19 cellular contexts compared by ENCODE assay signal in genomic region chr18:55869547-55869946, GRCh38.
DNase-seq lines count a peak whose midpoint lies in the region; ATAC-seq and TF ChIP-seq lines count a peak whose summit lies in the region.
"Had no signal": no experiment of that assay in that cellular context is flagged by ENCODE, and none has a peak within 500 bp of the region (broad histone marks: within the 10 kb centered on the region; RNA-seq: fewer than 3 reads in every experiment).

No MANE protein-coding gene starts in this region.

- no peak overlapping the region for H3K9ac ChIP-seq in PC-3 (ENCODE audit: low read length)

- H3K27me3 ChIP-seq in PC-3 (ENCODE audit: low read length) (no peaks in the 10 kb centered on the region), gastrocnemius medialis (peaks cover 5 to 7% (median 7%) of the 10 kb centered on the region in 3 donors)
- H3K27me3 ChIP-seq: tibial artery had no signal

- H3K79me2 ChIP-seq in PC-3 (ENCODE audit: low read length) = no peaks in the 10 kb centered on the region

- H3K4me1 ChIP-seq in PC-3 (ENCODE audit: insufficient read depth, low read length) (peaks cover 20% of the 10 kb centered on the region), gastrocnemius medialis (peaks cover 3 to 5% of the 10 kb centered on the region in 2 donors)
- H3K4me1 ChIP-seq: Caco-2 had no signal

- no peaks in the 10 kb centered on the region for H3K9me2 ChIP-seq in PC-3 (replicated peaks; ENCODE audit: low read length)

- no peaks in the 10 kb centered on the region for H3F3A ChIP-seq in PC-3 (ENCODE audit: low read length, unreplicated experiment)

- H3K9me3 ChIP-seq in PC-3 (ENCODE audit: low read length) (no peaks in the 10 kb centered on the region), gastrocnemius medialis (no peaks in the 10 kb centered on the region)
- H3K9me3 ChIP-seq: Caco-2, tibial artery had no signal

- no peak for TF ChIP-seq POLR2A in gastrocnemius medialis (IDR thresholded peaks at IDR 0.05)

- H3K27ac ChIP-seq in PC-3 (ENCODE audit: low read length) (peak overlapping the region; percentile 38), gastrocnemius medialis (peak overlapping the region in 2 of 4 donors; percentile 7 to 49)
- H3K27ac ChIP-seq: tibial artery had no signal

- POLR2A ChIA-PET in PC-3 (lab: Charles Lee; ENCODE audit: unreplicated experiment) (no interaction called here), HEK293T (lab: Yijun Ruan, JAX) (no interaction called here)

- no peaks in the 10 kb centered on the region for H4K20me1 ChIP-seq in PC-3 (ENCODE audit: low read length)

- H3K36me3 ChIP-seq in PC-3 (ENCODE audit: low read depth, low read length) (no peaks in the 10 kb centered on the region), gastrocnemius medialis (no peaks in the 10 kb centered on the region)
- H3K36me3 ChIP-seq: tibial artery had no signal

- DNase-seq in EH (ENCODE audit: low read depth) (peak; percentile 75), PC-3 (no peak), fibroblast of the aortic adventitia (ENCODE audit: low read depth) (peak; percentile 37), gastrocnemius medialis (no peak), HEK293T (ENCODE audit: extremely low spot score) (no peak)
- DNase-seq: activated effector memory CD4-positive, alpha-beta T cell treated with anti-CD3 and anti-CD28 coated beads, Interleukin-2, amount 50 U/mL, for 16 hours; activated naive CD8-positive, alpha-beta T cell treated with anti-CD3 and anti-CD28 coated beads, Interleukin-2, amount 10 ng/mL, durations not matched to agents 7 days and 5 days; C1 segment of cervical spinal cord; Caco-2; cerebellar nuclear complex; DMS79 treated with DMSO at 0.1 percent for 48 hours; Kasumi-1; NCI-H146; NCI-H510A; posterior cingulate gyrus; stimulated activated naive CD8-positive, alpha-beta T cell treated with anti-CD3 and anti-CD28 coated beads, Interleukin-15, amount 100 ng/mL, for 72 hours had no signal

- CTCF ChIA-PET in PC-3 (lab: Charles Lee) = interaction anchor here (0.6 to 0.9 kb wide), 2 partner anchors 12 to 80 kb away, joined by 6 to 9 read pairs; no protein-coding TSS in a partner anchor
- CTCF ChIA-PET in HEK293T (lab: Yijun Ruan, JAX) = no interaction called here

- H2AFZ ChIP-seq in PC-3 (ENCODE audit: low read length) = peak overlapping the region; percentile 8; the same call in 1 of the 2 replicates

- BruUV-seq in PC-3 (replicated peaks; lab: Mats Ljungman, UMichigan) = no TSS peak

- no peak for ATAC-seq in PC-3
- peak; percentile 52 to 53 for ATAC-seq in gastrocnemius medialis
- ATAC-seq in GM21390 (IDR thresholded peaks at IDR 0.05; ENCODE audit: unreplicated experiment) = no peak
- no peak for ATAC-seq in GM21576 (IDR thresholded peaks at IDR 0.05; ENCODE audit: unreplicated experiment)
- ATAC-seq: stimulated activated naive CD8-positive, alpha-beta T cell treated with anti-CD3 and anti-CD28 coated beads, Interleukin-15, amount 100 ng/mL, for 72 hours had no signal

- no peak overlapping the region for H3K4me2 ChIP-seq in PC-3 (ENCODE audit: low read length)

- intact Hi-C loops in PC-3 (cut with micrococcal nuclease) (no loop called here), gastrocnemius medialis (cut with DNase I; ENCODE audit: low total_unique reads) (loop anchor here (10.0 kb wide), 3 partner anchors 285 to 705 kb away; partner anchors contain the start of gene TCF4)

- TF ChIP-seq CTCF in PC-3 (conservative IDR thresholded peaks at IDR 0.05; ENCODE audit: low read depth, low read length) (no peak), fibroblast of the aortic adventitia (IDR thresholded peaks at IDR 0.05; ENCODE audit: insufficient read depth, low read length) (no peak), gastrocnemius medialis (IDR thresholded peaks at IDR 0.05 in 4 of 5, conservative IDR thresholded peaks at IDR 0.05 in 1 of 5) (no peak)

- H3K4me3 ChIP-seq in PC-3 (ENCODE audit: low read length) (no peak overlapping the region), fibroblast of the aortic adventitia (ENCODE audit: low read depth, low read length) (no peak overlapping the region), gastrocnemius medialis (no peak overlapping the region)
- H3K4me3 ChIP-seq: tibial artery had no signal

- in situ Hi-C loops in gastrocnemius medialis (cut with MboI; ENCODE audit: low sequenced_read_pairs in 4 of 4) = loop anchor here in 1 of 4 donors (10.0 kb wide), 1 partner anchor 455 kb away; no protein-coding TSS in a partner anchor

TF ChIP-seq in HEK293T, 16 proteins besides CTCF, POLR2A, EP300 and RAD21:
- no peak for TF ChIP-seq CTBP1 (IDR thresholded peaks at IDR 0.05; ENCODE audit: borderline replicate concordance)
- TF ChIP-seq L3MBTL2 (conservative IDR thresholded peaks at IDR 0.05) = no peak
- no peak for TF ChIP-seq ARNT (IDR thresholded peaks at IDR 0.05)
- no peak for TF ChIP-seq TARDBP (IDR thresholded peaks at IDR 0.05)
- TF ChIP-seq NFRKB (IDR thresholded peaks at IDR 0.05) = no peak
- TF ChIP-seq HDGF (IDR thresholded peaks at IDR 0.05; ENCODE audit: borderline replicate concordance) = no peak
- no peak for TF ChIP-seq FOXM1 (IDR thresholded peaks at IDR 0.05; ENCODE audit: borderline replicate concordance)
- TF ChIP-seq SP1 (IDR thresholded peaks at IDR 0.05) = no peak
- no peak for TF ChIP-seq ZNF384 (IDR thresholded peaks at IDR 0.05)
- no peak for TF ChIP-seq FOXK2 (IDR thresholded peaks at IDR 0.05)
- TF ChIP-seq SUZ12 (IDR thresholded peaks at IDR 0.05) = no peak
- TF ChIP-seq LEF1 (IDR thresholded peaks at IDR 0.05; ENCODE audit: borderline replicate concordance) = no peak
- TF ChIP-seq BHLHE40 (IDR thresholded peaks at IDR 0.05; ENCODE audit: borderline replicate concordance) = no peak
- TF ChIP-seq FOXA1 (IDR thresholded peaks at IDR 0.05) = no peak
- TF ChIP-seq, protein P1, sequence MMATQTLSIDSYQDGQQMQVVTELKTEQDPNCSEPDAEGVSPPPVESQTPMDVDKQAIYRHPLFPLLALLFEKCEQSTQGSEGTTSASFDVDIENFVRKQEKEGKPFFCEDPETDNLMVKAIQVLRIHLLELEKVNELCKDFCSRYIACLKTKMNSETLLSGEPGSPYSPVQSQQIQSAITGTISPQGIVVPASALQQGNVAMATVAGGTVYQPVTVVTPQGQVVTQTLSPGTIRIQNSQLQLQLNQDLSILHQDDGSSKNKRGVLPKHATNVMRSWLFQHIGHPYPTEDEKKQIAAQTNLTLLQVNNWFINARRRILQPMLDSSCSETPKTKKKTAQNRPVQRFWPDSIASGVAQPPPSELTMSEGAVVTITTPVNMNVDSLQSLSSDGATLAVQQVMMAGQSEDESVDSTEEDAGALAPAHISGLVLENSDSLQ (IDR thresholded peaks at IDR 0.05) = no peak
- TF ChIP-seq ELF4 (IDR thresholded peaks at IDR 0.05) = no peak

Comparison
In these comparisons a context has a peak if more than half of its experiments do, and no peak if none do; other contexts are left out.
1. DNase-seq: peak in EH (single experiment) and fibroblast of the aortic adventitia (single experiment); none in PC-3 (single experiment), gastrocnemius medialis (0 of 2) and HEK293T (single experiment).
2. ATAC-seq: peak in gastrocnemius medialis (2 of 2); none in PC-3 (single experiment), GM21390 (single experiment) and GM21576 (single experiment).